ENCODE assay signal across 3 cellular contexts in the genomic region with DNA sequence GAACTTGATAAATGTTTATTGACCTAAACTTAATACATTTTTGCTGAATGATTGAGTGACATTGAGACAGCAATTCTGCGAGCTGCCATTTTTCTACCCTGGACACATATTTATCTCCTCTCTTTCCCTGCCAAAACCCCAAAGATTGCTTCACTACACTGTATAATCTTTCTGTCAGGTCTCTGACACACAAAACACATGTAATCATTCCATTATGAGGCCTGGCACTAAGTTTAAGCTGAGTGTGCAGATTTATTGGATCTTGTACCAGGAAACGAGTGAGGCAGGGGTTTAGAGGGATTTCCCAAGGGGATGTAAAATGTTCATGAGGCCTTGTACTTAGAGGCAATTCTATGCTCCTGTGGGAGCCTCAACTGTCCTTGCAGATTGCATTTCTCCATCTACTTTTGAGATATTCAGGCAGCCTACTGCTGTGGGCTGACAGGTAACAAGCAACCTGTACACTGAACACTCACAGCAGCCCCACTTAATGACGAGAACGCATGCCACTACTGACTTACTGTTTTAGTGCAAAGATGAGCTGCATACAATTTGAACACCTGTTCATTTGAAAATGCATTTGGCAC.
A peak's percentile ranks its signal among the peaks of the same experiment; 100 is the strongest.
TF ChIP-seq lines count a peak whose summit lies in the region.

No MANE protein-coding gene starts in this region.

TF ChIP-seq in HepG2, 621 proteins besides CTCF, POLR2A, EP300 and RAD21:
- TF ChIP-seq ZMYM2 (CRISPR knock-in tag; IDR thresholded peaks at IDR 0.05) (no peak), MAFK (conservative IDR thresholded peaks at IDR 0.05 in 1 of 2, IDR thresholded peaks at IDR 0.05 in 1 of 2; ENCODE audit: low read length in 2 of 2) (peak; percentile 91 to 94), MAFF (IDR thresholded peaks at IDR 0.05; ENCODE audit: low read depth, low read length) (peak; percentile 91)
TF ChIP-seq in HepG2: peak in this region for 2.

TF ChIP-seq in K562, 482 proteins besides CTCF, POLR2A, EP300 and RAD21:
- TF ChIP-seq ZNF12 (CRISPR knock-in tag; IDR thresholded peaks at IDR 0.05): no peak
- peak; percentile 27; the same call in 1 of the 2 replicates for TF ChIP-seq C11orf30 (IDR thresholded peaks at IDR 0.05; ENCODE audit: low read depth)
- TF ChIP-seq ZNF253 (CRISPR knock-in tag; conservative IDR thresholded peaks at IDR 0.05): no peak
- TF ChIP-seq, protein P1, sequence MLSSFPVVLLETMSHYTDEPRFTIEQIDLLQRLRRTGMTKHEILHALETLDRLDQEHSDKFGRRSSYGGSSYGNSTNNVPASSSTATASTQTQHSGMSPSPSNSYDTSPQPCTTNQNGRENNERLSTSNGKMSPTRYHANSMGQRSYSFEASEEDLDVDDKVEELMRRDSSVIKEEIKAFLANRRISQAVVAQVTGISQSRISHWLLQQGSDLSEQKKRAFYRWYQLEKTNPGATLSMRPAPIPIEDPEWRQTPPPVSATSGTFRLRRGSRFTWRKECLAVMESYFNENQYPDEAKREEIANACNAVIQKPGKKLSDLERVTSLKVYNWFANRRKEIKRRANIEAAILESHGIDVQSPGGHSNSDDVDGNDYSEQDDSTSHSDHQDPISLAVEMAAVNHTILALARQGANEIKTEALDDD (IDR thresholded peaks at IDR 0.05): no peak
- TF ChIP-seq MEF2A (IDR thresholded peaks at IDR 0.05; ENCODE audit: control insufficient read depth, low read depth, low read length): no peak
- TF ChIP-seq MAFG (tag; conservative IDR thresholded peaks at IDR 0.05): peak; percentile 20; the same call in 1 of the 2 replicates
- TF ChIP-seq MAFK (IDR thresholded peaks at IDR 0.05; ENCODE audit: low read length): peak; percentile 43; the same call in 1 of the 2 replicates
- TF ChIP-seq ELK1 (CRISPR knock-in tag; IDR thresholded peaks at IDR 0.05): no peak
- peak; percentile 59; the same call in 1 of the 2 replicates for TF ChIP-seq ZNF316 (IDR thresholded peaks at IDR 0.05)

TF ChIP-seq in neural cell, 6 proteins besides CTCF, POLR2A, EP300 and RAD21:
- peak; percentile 67 for TF ChIP-seq REST (IDR thresholded peaks at IDR 0.05; ENCODE audit: borderline replicate concordance)
- TF ChIP-seq SMC3 (conservative IDR thresholded peaks at IDR 0.05; ENCODE audit: poor library complexity): peak; percentile 15
- no peak for TF ChIP-seq EZH2 (IDR thresholded peaks at IDR 0.05; ENCODE audit: borderline replicate concordance, insufficient read depth, low read length, poor library complexity, severe bottlenecking)
- peak; percentile 94 for TF ChIP-seq POLR2AphosphoS5 (IDR thresholded peaks at IDR 0.05)
- no peak for TF ChIP-seq TAF1 (IDR thresholded peaks at IDR 0.05; ENCODE audit: low read depth)
- TF ChIP-seq MXI1 (conservative IDR thresholded peaks at IDR 0.05; ENCODE audit: poor library complexity, severe bottlenecking): peak; percentile 25
